ENCODE assay signal across 13 cellular contexts in genomic region chr20:62768815-62769287, GRCh38. TPM values are rescaled to one million over a fixed set of nuclear protein-coding genes. Genes with fewer than 3 reads are reported as not detected.
A peak's percentile ranks its signal among the peaks of the same experiment; 100 is the strongest.
DNase-seq lines count a peak whose midpoint lies in the region; ATAC-seq lines count a peak whose summit lies in the region.
"Had no signal": no experiment of that assay in that cellular context is flagged by ENCODE, and none has a peak within 500 bp of the region (broad histone marks: within the 10 kb centered on the region; RNA-seq: fewer than 3 reads in every experiment).

No MANE protein-coding gene starts in this region.

- no peaks in the 10 kb centered on the region for H3K36me3 Mint-ChIP-seq in CD4-positive, CD25-positive, alpha-beta regulatory T cell
- H3K36me3 Mint-ChIP-seq: naive B cell had no signal

- no peaks in the 10 kb centered on the region for H3K27me3 ChIP-seq in CD4-positive, CD25-positive, alpha-beta regulatory T cell (ENCODE audit: control insufficient read depth, insufficient read depth, low read length)
- H3K27me3 ChIP-seq: colonic mucosa had no signal

- H3K4me3 Mint-ChIP-seq in CD4-positive, CD25-positive, alpha-beta regulatory T cell = peak overlapping the region in 2 of 4 donors; percentile 50 to 52
- H3K4me3 Mint-ChIP-seq: naive B cell had no signal

- no peak overlapping the region for H3K4me3 ChIP-seq in CD4-positive, CD25-positive, alpha-beta regulatory T cell (ENCODE audit: low read depth, low read length)
- H3K4me3 ChIP-seq: colonic mucosa, heart right ventricle had no signal

- no peaks in the 10 kb centered on the region for H3K9me3 Mint-ChIP-seq in CD4-positive, CD25-positive, alpha-beta regulatory T cell
- H3K9me3 Mint-ChIP-seq: naive B cell had no signal

- peaks cover 15% of the 10 kb centered on the region for H3K4me1 ChIP-seq in CD4-positive, CD25-positive, alpha-beta regulatory T cell (ENCODE audit: control insufficient read depth, insufficient read depth, low read length, poor library complexity, severe bottlenecking)
- H3K4me1 ChIP-seq: colonic mucosa had no signal

- H3K4me1 Mint-ChIP-seq in CD4-positive, CD25-positive, alpha-beta regulatory T cell = peaks cover 0 to 45% (median 9%) of the 10 kb centered on the region in 4 donors

- H3K27ac Mint-ChIP-seq in CD4-positive, CD25-positive, alpha-beta regulatory T cell = peak overlapping the region; percentile 38 to 71 (median 48)

- no peaks in the 10 kb centered on the region for H3K27me3 Mint-ChIP-seq in CD4-positive, CD25-positive, alpha-beta regulatory T cell

- no peaks in the 10 kb centered on the region for H3K36me3 ChIP-seq in CD4-positive, CD25-positive, alpha-beta regulatory T cell (ENCODE audit: control insufficient read depth, insufficient read depth, low read length)
- H3K36me3 ChIP-seq: colonic mucosa, heart right ventricle had no signal

- ATAC-seq in CD4-positive, CD25-positive, alpha-beta regulatory T cell (ENCODE audit: low read depth in 2 of 2) = no peak

- no peaks in the 10 kb centered on the region for H3K9me3 ChIP-seq in CD4-positive, CD25-positive, alpha-beta regulatory T cell (ENCODE audit: control insufficient read depth in 2 of 2, low read length in 2 of 2)
- H3K9me3 ChIP-seq: colonic mucosa, heart right ventricle had no signal

- DNase-seq in CD4-positive, CD25-positive, alpha-beta regulatory T cell = no peak
- DNase-seq in NCI-H2196 treated with DMSO at 0.1 percent for 48 hours (lab: John Stamatoyannopoulos, UW; ENCODE audit: unreplicated experiment) (peak; percentile 17), fibroblast of peridontal ligament (ENCODE audit: extremely low read depth) (peak; percentile 24), non-pigmented ciliary epithelial cell (ENCODE audit: low read depth) (peak; percentile 24), NCI-H345 (lab: John Stamatoyannopoulos, UW) (no peak), NCI-H510A (lab: John Stamatoyannopoulos, UW) (no peak), NCI-H2081 treated with DMSO at 0.1 percent for 48 hours (lab: John Stamatoyannopoulos, UW) (no peak)
- DNase-seq in stimulated activated CD4-positive, alpha-beta T cell treated with anti-CD3 and anti-CD28 coated beads, Interleukin-2, amount 100 ng/mL, for 48 hours = no peak
- DNase-seq: activated T-cell treated with anti-CD3 and anti-CD28 coated beads, Interleukin-2, amount 50 U/mL, for 48 hours; colonic mucosa; naive B cell; T1000 had no signal

- H3K27ac ChIP-seq in CD4-positive, CD25-positive, alpha-beta regulatory T cell (ENCODE audit: insufficient read depth, low read length, poor library complexity, severe bottlenecking) = no peak overlapping the region
- H3K27ac ChIP-seq: colonic mucosa, heart right ventricle had no signal

RNA-seq across cellular contexts. Expression of gene MRGBP, which starts 27.4 kb away (rescaled TPM):
- 7.0 TPM for total RNA-seq in CD4-positive, CD25-positive, alpha-beta regulatory T cell
- 10 to 100 TPM in 2 of 4 donors, 1 to 10 TPM in 2; 7.9 to 11.5 (median 10.0) TPM for polyA plus RNA-seq in CD4-positive, CD25-positive, alpha-beta regulatory T cell

RNA-seq across cellular contexts. Expression of gene OGFR, which starts 35.8 kb away (rescaled TPM):
- total RNA-seq in CD4-positive, CD25-positive, alpha-beta regulatory T cell = 61.1 TPM
- 10 to 100 TPM; 41.5 to 46.9 (median 42.0) TPM for polyA plus RNA-seq in CD4-positive, CD25-positive, alpha-beta regulatory T cell

RNA-seq across cellular contexts. Expression of gene COL9A3, which starts 48.0 kb away (rescaled TPM):
- total RNA-seq in CD4-positive, CD25-positive, alpha-beta regulatory T cell = not detected
- polyA plus RNA-seq in CD4-positive, CD25-positive, alpha-beta regulatory T cell = not detected

Comparison
In these comparisons a context has a peak if more than half of its experiments do, and no peak if none do; other contexts are left out.
1. DNase-seq: peak in NCI-H2196 treated with DMSO at 0.1 percent for 48 hours (single experiment), fibroblast of peridontal ligament (single experiment) and non-pigmented ciliary epithelial cell (single experiment); none in CD4-positive, CD25-positive, alpha-beta regulatory T cell (0 of 3), NCI-H345 (single experiment), NCI-H510A (single experiment), stimulated activated CD4-positive, alpha-beta T cell treated with anti-CD3 and anti-CD28 coated beads, Interleukin-2, amount 100 ng/mL, for 48 hours (0 of 2) and NCI-H2081 treated with DMSO at 0.1 percent for 48 hours (single experiment).